23 cellular contexts compared by ENCODE assay signal in the genomic region with DNA sequence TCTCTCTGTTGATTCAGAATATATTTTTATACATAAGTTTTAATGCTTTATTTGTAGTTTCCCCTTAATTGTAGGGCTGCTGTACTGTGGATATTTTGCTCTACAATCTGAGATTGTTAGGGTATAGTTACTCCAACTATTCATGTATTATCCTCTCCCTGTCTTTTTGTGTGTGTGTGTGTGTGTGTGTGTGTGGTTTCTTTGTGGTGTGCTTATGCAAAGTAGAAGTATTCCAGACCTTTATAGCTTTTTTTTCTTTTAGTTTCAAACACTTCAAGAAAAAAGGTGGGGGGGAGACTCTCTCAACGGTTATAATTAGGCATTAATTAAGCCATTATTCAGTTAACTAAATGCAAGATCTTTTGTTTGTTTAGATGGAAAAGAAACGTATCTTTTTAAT. TPM values are rescaled to one million over a fixed set of nuclear protein-coding genes. Genes with fewer than 3 reads are reported as not detected.
A peak's percentile ranks its signal among the peaks of the same experiment; 100 is the strongest.
DNase-seq lines count a peak whose midpoint lies in the region; ATAC-seq, FAIRE-seq and TF ChIP-seq lines count a peak whose summit lies in the region.
"Had no signal": no experiment of that assay in that cellular context is flagged by ENCODE, and none has a peak within 500 bp of the region (broad histone marks: within the 10 kb centered on the region; RNA-seq: fewer than 3 reads in every experiment).

No MANE protein-coding gene starts in this region.

- H3K4me1 Mint-ChIP-seq in nephron progenitor cell: peaks cover 32% of the 10 kb centered on the region
- H3K4me1 Mint-ChIP-seq in natural killer cell treated with Interleukin-12 subunit alpha and Interleukin-12 subunit beta and Interleukin-15 and Interleukin-18, amount 100 ng/mL, for 72 hours (ENCODE audit: low read depth in 2 of 2): peaks cover 0 to 8% of the 10 kb centered on the region in 2 donors

- peak overlapping the region in 9 of 11 experiments; percentile 52 to 77 (median 70); a peak in 18 of 22 replicates for H3K27ac ChIP-seq in BLaER1 treated with 17β-estradiol and CSF1 and Interleukin-3, amounts not matched to agents 10 nM and 100 nM
- H3K27ac ChIP-seq in OCI-LY7 (ENCODE audit: low read depth, low read length, poor library complexity, severe bottlenecking): peak overlapping the region; percentile 63
- H3K27ac ChIP-seq: SJSA1 had no signal

- POLR2A ChIA-PET in OCI-LY7 (lab: Charles Lee): interaction anchor here (0.6 to 3.7 kb wide), 5 partner anchors 14 to 412 kb away, joined by 3 to 27 read pairs (median 4); no protein-coding TSS in a partner anchor

- no peaks in the 10 kb centered on the region for H3K9me3 ChIP-seq in BLaER1 treated with 17β-estradiol and CSF1 and Interleukin-3, amounts not matched to agents 10 nM and 100 nM (replicated peaks in 1 of 11)
- no peaks in the 10 kb centered on the region for H3K9me3 ChIP-seq in Loucy (ENCODE audit: insufficient read depth, low read depth, low read length)
- no peaks in the 10 kb centered on the region for H3K9me3 ChIP-seq in OCI-LY7 (ENCODE audit: low read length)
- H3K9me3 ChIP-seq: MG63, SJSA1 had no signal

- peak overlapping the region; percentile 68 to 97 (median 91); a peak in 20 of 22 replicates for H3K4me2 ChIP-seq in BLaER1 treated with 17β-estradiol and CSF1 and Interleukin-3, amounts not matched to agents 10 nM and 100 nM
- H3K4me2 ChIP-seq in Loucy (ENCODE audit: low read depth, low read length, poor library complexity, severe bottlenecking): peak overlapping the region; percentile 88
- H3K4me2 ChIP-seq in OCI-LY7 (ENCODE audit: low read length): peak overlapping the region; percentile 96

- H3K79me2 ChIP-seq in Loucy (ENCODE audit: insufficient read depth, low read length): peaks cover 92% of the 10 kb centered on the region
- peaks cover 100% of the 10 kb centered on the region for H3K79me2 ChIP-seq in OCI-LY7 (ENCODE audit: insufficient read depth, low read depth, low read length)

- no TSS peak for BruUV-seq in OCI-LY7 (replicated peaks; lab: Mats Ljungman, UMichigan)

- H3K4me3 ChIP-seq in BLaER1 treated with 17β-estradiol and CSF1 and Interleukin-3, amounts not matched to agents 10 nM and 100 nM: 0 out of 20 replicates have a peak overlapping the region, but pooled peaks of 2 of the 10 experiments have one; percentile 4 to 45
- H3K4me3 ChIP-seq in Loucy (ENCODE audit: low read length, poor library complexity, severe bottlenecking): no peak overlapping the region
- H3K4me3 ChIP-seq in OCI-LY7 (ENCODE audit: low read depth, low read length, poor library complexity, severe bottlenecking): peak overlapping the region; percentile 88
- H3K4me3 ChIP-seq: MG63, SJSA1 had no signal

- H3K4me3 Mint-ChIP-seq in nephron progenitor cell: no peak overlapping the region
- no peak overlapping the region for H3K4me3 Mint-ChIP-seq in natural killer cell treated with Interleukin-12 subunit alpha and Interleukin-12 subunit beta and Interleukin-15 and Interleukin-18, amount 100 ng/mL, for 72 hours
- H3K4me3 Mint-ChIP-seq: CD4-positive, CD25-positive, alpha-beta regulatory T cell; HFFc6 had no signal

- intact Hi-C loops in OCI-LY7 (cut with micrococcal nuclease; ENCODE audit: unreplicated experiment): no loop called here

- no peaks in the 10 kb centered on the region for H3K27me3 Mint-ChIP-seq in nephron progenitor cell (ENCODE audit: low read depth, poor library complexity)
- no peaks in the 10 kb centered on the region for H3K27me3 Mint-ChIP-seq in natural killer cell treated with Interleukin-12 subunit alpha and Interleukin-12 subunit beta and Interleukin-15 and Interleukin-18, amount 100 ng/mL, for 72 hours

- DNase-seq in GM18507 (ENCODE audit: extremely low spot score, insufficient read length, low read depth) (no peak), OCI-LY7 (ENCODE audit: low spot score) (no peak), nephron progenitor cell (no peak), foreskin melanocyte (no peak)
- no peak for DNase-seq in natural killer cell treated with Interleukin-12 subunit alpha and Interleukin-12 subunit beta and Interleukin-15 and Interleukin-18, amount 100 ng/mL, for 72 hours (ENCODE audit: low spot score)
- DNase-seq: HFFc6; Kasumi-1; MG63; NCI-H1092; NCI-H1436; NCI-H187 treated with DMSO at 0.1 percent for 48 hours; NCI-H2107; NCI-H748 treated with DMSO at 0.1 percent for 48 hours; NK-92 treated with Interleukin-12 subunit alpha and Interleukin-12 subunit beta, amount 100 ng/mL, for 24 hours had no signal

- H3K36me3 ChIP-seq in BLaER1 treated with 17β-estradiol and CSF1 and Interleukin-3, amounts not matched to agents 10 nM and 100 nM: peaks cover 0 to 31% (median 7%) of the 10 kb centered on the region in 11 experiments; a peak in 5 of 22 replicates
- H3K36me3 ChIP-seq in Loucy (ENCODE audit: insufficient read depth, low read length) (no peaks in the 10 kb centered on the region), OCI-LY7 (ENCODE audit: insufficient read depth, low read length) (peaks cover 25% of the 10 kb centered on the region; the same call in 1 of the 2 replicates)
- H3K36me3 ChIP-seq: MG63, SJSA1 had no signal

- H4K20me1 ChIP-seq in BLaER1 treated with 17β-estradiol and CSF1 and Interleukin-3, amounts not matched to agents 10 nM and 100 nM: peaks cover 0 to 65% (median 16%) of the 10 kb centered on the region in 11 experiments; a peak in 10 of 22 replicates
- H4K20me1 ChIP-seq in Loucy (ENCODE audit: insufficient read depth, low read length, poor library complexity, severe bottlenecking) (peaks cover 36% of the 10 kb centered on the region), OCI-LY7 (ENCODE audit: insufficient read depth, low read length) (peaks cover 45% of the 10 kb centered on the region; the same call in 1 of the 2 replicates)

- no peaks in the 10 kb centered on the region for H3K27me3 ChIP-seq in BLaER1 treated with 17β-estradiol and CSF1 and Interleukin-3, amounts not matched to agents 10 nM and 100 nM
- H3K27me3 ChIP-seq in Loucy (ENCODE audit: insufficient read depth, low read length, poor library complexity, severe bottlenecking): no peaks in the 10 kb centered on the region
- H3K27me3 ChIP-seq: MG63, SJSA1 had no signal

- ATAC-seq in natural killer cell treated with Interleukin-12 subunit alpha and Interleukin-12 subunit beta and Interleukin-15 and Interleukin-18, amount 100 ng/mL, for 72 hours: no peak
- no peak for ATAC-seq in GM21381 (IDR thresholded peaks at IDR 0.05; ENCODE audit: unreplicated experiment)
- ATAC-seq: Right ventricle myocardium inferior had no signal

- no peak overlapping the region for H3K27ac Mint-ChIP-seq in nephron progenitor cell
- H3K27ac Mint-ChIP-seq in natural killer cell treated with Interleukin-12 subunit alpha and Interleukin-12 subunit beta and Interleukin-15 and Interleukin-18, amount 100 ng/mL, for 72 hours: no peak overlapping the region
- H3K27ac Mint-ChIP-seq: CD4-positive, CD25-positive, alpha-beta regulatory T cell; HFFc6; IgD-negative memory B cell had no signal

- H3K9ac ChIP-seq in BLaER1 treated with 17β-estradiol and CSF1 and Interleukin-3, amounts not matched to agents 10 nM and 100 nM: peak overlapping the region in 3 of 11 experiments; percentile 6 to 59 (median 36); a peak in 8 of 22 replicates
- no peak overlapping the region for H3K9ac ChIP-seq in Loucy (ENCODE audit: low read depth, low read length, poor library complexity, severe bottlenecking)

- FAIRE-seq in GM18507 (lab: Jason Lieb, UNC): peak; percentile 56
- FAIRE-seq: G401.6, H54 had no signal

- no peaks in the 10 kb centered on the region for H3K9me3 Mint-ChIP-seq in nephron progenitor cell
- no peaks in the 10 kb centered on the region for H3K9me3 Mint-ChIP-seq in natural killer cell treated with Interleukin-12 subunit alpha and Interleukin-12 subunit beta and Interleukin-15 and Interleukin-18, amount 100 ng/mL, for 72 hours
- H3K9me3 Mint-ChIP-seq: CD4-positive, CD25-positive, alpha-beta regulatory T cell; HFFc6 had no signal

- H3K36me3 Mint-ChIP-seq in nephron progenitor cell (ENCODE audit: low read depth): no peaks in the 10 kb centered on the region
- no peaks in the 10 kb centered on the region for H3K36me3 Mint-ChIP-seq in natural killer cell treated with Interleukin-12 subunit alpha and Interleukin-12 subunit beta and Interleukin-15 and Interleukin-18, amount 100 ng/mL, for 72 hours
- H3K36me3 Mint-ChIP-seq: CD4-positive, CD25-positive, alpha-beta regulatory T cell; IgD-negative memory B cell had no signal

- CTCF ChIA-PET in OCI-LY7 (lab: Charles Lee; ENCODE audit: unreplicated experiment): no interaction called here

- H3F3A ChIP-seq in Loucy (ENCODE audit: low read depth): peaks cover 3% of the 10 kb centered on the region; the same call in 1 of the 2 replicates

- TF ChIP-seq CTCF in Loucy (conservative IDR thresholded peaks at IDR 0.05; ENCODE audit: low read length): no peak
- TF ChIP-seq CTCF in OCI-LY7 (conservative IDR thresholded peaks at IDR 0.05; ENCODE audit: low read length): no peak
- no peak for TF ChIP-seq CTCF in nephron progenitor cell (IDR thresholded peaks at IDR 0.05)

- H3K9me2 ChIP-seq in Loucy (replicated peaks; ENCODE audit: low read depth, low read length): no peaks in the 10 kb centered on the region
- H3K9me2 ChIP-seq in OCI-LY7 (ENCODE audit: insufficient read depth, low read length): no peaks in the 10 kb centered on the region

- H2AFZ ChIP-seq in Loucy (ENCODE audit: low read length) (no peak overlapping the region), OCI-LY7 (ENCODE audit: low read length) (no peak overlapping the region)

- H3K4me1 ChIP-seq in BLaER1 treated with 17β-estradiol and CSF1 and Interleukin-3, amounts not matched to agents 10 nM and 100 nM: peaks cover 80 to 99% (median 94%) of the 10 kb centered on the region in 10 experiments
- H3K4me1 ChIP-seq in Loucy (ENCODE audit: insufficient read depth, low read length, poor library complexity, severe bottlenecking) (peaks cover 84% of the 10 kb centered on the region), OCI-LY7 (ENCODE audit: insufficient read depth, low read length, poor library complexity, severe bottlenecking) (peaks cover 97% of the 10 kb centered on the region)

RNA-seq across cellular contexts. Expression of gene SMAD1, which starts 6.7 kb away (rescaled TPM):
- 56.4 and 60.9 TPM in 2 replicates for total RNA-seq in OCI-LY7 (2014; rRNA removed; shearing (Covaris generic))
- 39.9 and 57.4 TPM in 2 replicates for total RNA-seq in OCI-LY7 (2022)
- total RNA-seq in natural killer cell treated with Interleukin-12 subunit alpha and Interleukin-12 subunit beta and Interleukin-15 and Interleukin-18, amount 100 ng/mL, for 72 hours: 10 to 100 TPM in 1 of 2 donors, 1 to 10 TPM in 1; 3.2 to 15.6 TPM
